In genomic region chr3:52002768-52003167, GRCh38 we compare ENCODE assay signal across 1 cellular context.
TF ChIP-seq lines count a peak whose summit lies in the region.

No MANE protein-coding gene starts in this region.

TF ChIP-seq in H1, 55 proteins besides CTCF, POLR2A, EP300 and RAD21:
- no peak for TF ChIP-seq JUND (IDR thresholded peaks at IDR 0.05; ENCODE audit: low read length)
- no peak for TF ChIP-seq SUZ12 (IDR thresholded peaks at IDR 0.05; ENCODE audit: low read length)
- no peak for TF ChIP-seq JUN (IDR thresholded peaks at IDR 0.05; ENCODE audit: low read depth, low read length)
- TF ChIP-seq RBBP5 (IDR thresholded peaks at IDR 0.05; ENCODE audit: borderline replicate concordance, low read depth, low read length) = no peak
- TF ChIP-seq HDAC6 (IDR thresholded peaks at IDR 0.05; ENCODE audit: low read depth, low read length) = no peak
- TF ChIP-seq ASH2L (IDR thresholded peaks at IDR 0.05; ENCODE audit: low read length) = no peak
- no peak for TF ChIP-seq E2F6 (IDR thresholded peaks at IDR 0.05)
- TF ChIP-seq SP4 (IDR thresholded peaks at IDR 0.05; ENCODE audit: low read length) = no peak
- TF ChIP-seq RFX5 (IDR thresholded peaks at IDR 0.05; ENCODE audit: borderline replicate concordance, low read depth, low read length) = no peak
- TF ChIP-seq HDAC2 (IDR thresholded peaks at IDR 0.05; ENCODE audit: borderline replicate concordance in 1 of 2, low read depth in 2 of 2, low read length in 2 of 2) = no peak
- TF ChIP-seq YY1 (IDR thresholded peaks at IDR 0.05; ENCODE audit: low read depth, low read length) = no peak
- TF ChIP-seq KDM5A (IDR thresholded peaks at IDR 0.05; ENCODE audit: low read length) = no peak
- TF ChIP-seq POLR2AphosphoS5 (IDR thresholded peaks at IDR 0.05; ENCODE audit: low read depth, low read length) = no peak
- TF ChIP-seq BACH1 (IDR thresholded peaks at IDR 0.05; ENCODE audit: low read length) = no peak
- no peak for TF ChIP-seq GABPA (IDR thresholded peaks at IDR 0.05; ENCODE audit: borderline replicate concordance, insufficient read depth, low read length)
- no peak for TF ChIP-seq BRCA1 (IDR thresholded peaks at IDR 0.05; ENCODE audit: low read depth, low read length)
- TF ChIP-seq SIX5 (IDR thresholded peaks at IDR 0.05; ENCODE audit: low read depth, low read length) = no peak
- TF ChIP-seq TEAD4 (IDR thresholded peaks at IDR 0.05; ENCODE audit: low read depth, low read length) = no peak
